In genomic region chr7:120856198-120856597, GRCh38 we compare ENCODE assay signal across 9 cellular contexts. TPM values are rescaled to one million over a fixed set of nuclear protein-coding genes. Genes with fewer than 3 reads are reported as not detected.
DNase-seq lines count a peak whose midpoint lies in the region; ATAC-seq and TF ChIP-seq lines count a peak whose summit lies in the region.
"Had no signal": no experiment of that assay in that cellular context is flagged by ENCODE, and none has a peak within 500 bp of the region (broad histone marks: within the 10 kb centered on the region; RNA-seq: fewer than 3 reads in every experiment).

No MANE protein-coding gene starts in this region.

- H3K36me3 ChIP-seq in DOHH2 (ENCODE audit: control insufficient read depth, low read length) (no peaks in the 10 kb centered on the region), NT2/D1 (ENCODE audit: insufficient read depth, insufficient read length, low read length) (no peaks in the 10 kb centered on the region), esophagus squamous epithelium (no peaks in the 10 kb centered on the region), trophoblast cell (ENCODE audit: control insufficient read depth in 1 of 2, insufficient read depth in 2 of 2, low read length in 2 of 2) (no peaks in the 10 kb centered on the region)
- H3K36me3 ChIP-seq: prostate gland had no signal

- no peak overlapping the region for H3K18ac ChIP-seq in trophoblast cell (ENCODE audit: low read length)

- H3K23ac ChIP-seq in trophoblast cell (ENCODE audit: low read length) = no peak overlapping the region

- no peaks in the 10 kb centered on the region for H3F3A ChIP-seq in DOHH2 (ENCODE audit: control insufficient read depth, insufficient read depth)

- no peak for TF ChIP-seq POLR2A in esophagus squamous epithelium (IDR thresholded peaks at IDR 0.05)

- H4K8ac ChIP-seq in trophoblast cell (ENCODE audit: low read depth, low read length) = no peak overlapping the region

- peaks cover 56% of the 10 kb centered on the region for H3K27me3 ChIP-seq in DOHH2 (ENCODE audit: control insufficient read depth, low read length)
- H3K27me3 ChIP-seq in NT2/D1 (ENCODE audit: insufficient read depth, insufficient read length) = no peaks in the 10 kb centered on the region
- H3K27me3 ChIP-seq in esophagus squamous epithelium = peaks cover 0 to 11% (median 0%) of the 10 kb centered on the region in 4 donors
- H3K27me3 ChIP-seq in trophoblast cell (ENCODE audit: insufficient read depth, low read length) = no peaks in the 10 kb centered on the region

- no peak for TF ChIP-seq CTCF in DOHH2 (IDR thresholded peaks at IDR 0.05; ENCODE audit: low read depth, low read length, poor library complexity, severe bottlenecking)
- no peak for TF ChIP-seq CTCF in esophagus squamous epithelium (IDR thresholded peaks at IDR 0.05)

- H3K9ac ChIP-seq in NT2/D1 (ENCODE audit: insufficient read length, low read depth) (no peak overlapping the region), trophoblast cell (ENCODE audit: low read length) (no peak overlapping the region)

- DNase-seq in NT2/D1 (ENCODE audit: low read depth, low spot score) (no peak), esophagus squamous epithelium (lab: John Stamatoyannopoulos, UW) (no peak), trophoblast cell (no peak), NCI-H2107 treated with DMSO at 0.1 percent for 48 hours (lab: John Stamatoyannopoulos, UW; ENCODE audit: unreplicated experiment) (no peak), EL (no peak)
- no peak for DNase-seq in central memory CD4-positive, alpha-beta T cell

- 69 to 76% methylated on average over 5 of the region's 5 CpGs for WGBS in esophagus squamous epithelium, 2 donors
- no CpG with 5 or more reads among the region's 5 CpGs for WGBS in trophoblast cell (ENCODE audit: extremely low coverage, insufficient coverage, insufficient read length)

- no peak for ATAC-seq in HG02759 (IDR thresholded peaks at IDR 0.05; ENCODE audit: unreplicated experiment)

- H3K9me3 ChIP-seq in DOHH2 (ENCODE audit: control insufficient read depth, insufficient read depth, low read length) (no peaks in the 10 kb centered on the region), NT2/D1 (ENCODE audit: insufficient read depth, low read length) (no peaks in the 10 kb centered on the region), esophagus squamous epithelium (no peaks in the 10 kb centered on the region), trophoblast cell (ENCODE audit: insufficient read depth, low read depth, low read length) (no peaks in the 10 kb centered on the region)
- H3K9me3 ChIP-seq: prostate gland had no signal

- no peak overlapping the region for H2BK120ac ChIP-seq in trophoblast cell (ENCODE audit: insufficient read depth, low read length, poor library complexity)

- H4K12ac ChIP-seq in trophoblast cell (ENCODE audit: low read depth, low read length) = no peak overlapping the region

- H3K27ac ChIP-seq in DOHH2 (ENCODE audit: low read depth, low read length) (no peak overlapping the region), esophagus squamous epithelium (no peak overlapping the region), trophoblast cell (ENCODE audit: low read depth, low read length) (no peak overlapping the region)

- H3K4me2 ChIP-seq in DOHH2 (ENCODE audit: low read length) (peak overlapping the region; percentile 69; the same call in 1 of the 2 replicates), trophoblast cell (ENCODE audit: low read length) (peak overlapping the region; percentile 81)

- no peaks in the 10 kb centered on the region for H3K9me2 ChIP-seq in DOHH2 (replicated peaks; ENCODE audit: control insufficient read depth, low read length)

- H4K20me1 ChIP-seq in DOHH2 (ENCODE audit: control insufficient read depth, insufficient read depth, low read depth, low read length) = no peaks in the 10 kb centered on the region

- H3K79me1 ChIP-seq in trophoblast cell (ENCODE audit: low read length) = peaks cover 9% of the 10 kb centered on the region

- H2AK5ac ChIP-seq in trophoblast cell (ENCODE audit: low read length) = no peak overlapping the region

- no peak overlapping the region for H2BK5ac ChIP-seq in trophoblast cell (ENCODE audit: low read depth, low read length, poor library complexity)

- no peak overlapping the region for H2BK12ac ChIP-seq in trophoblast cell (ENCODE audit: low read length)

- H3K79me2 ChIP-seq in DOHH2 (ENCODE audit: control insufficient read depth, low read length) (no peaks in the 10 kb centered on the region), trophoblast cell (ENCODE audit: control insufficient read depth, insufficient read depth, low read length, poor library complexity) (peaks cover 6% of the 10 kb centered on the region)

- H3K4me3 ChIP-seq in DOHH2 (ENCODE audit: low read length) (no peak overlapping the region), NT2/D1 (ENCODE audit: insufficient read length, low read depth) (peak overlapping the region; percentile 43), esophagus squamous epithelium (peak overlapping the region in 3 of 4 donors; percentile 69 to 77 (median 76)), trophoblast cell (ENCODE audit: low read depth, low read length) (no peak overlapping the region)

- H3K4ac ChIP-seq in trophoblast cell (ENCODE audit: low read depth, low read length) = no peak overlapping the region

- H2AFZ ChIP-seq in trophoblast cell (ENCODE audit: insufficient read depth, low read length, poor library complexity) = no peak overlapping the region

- H3K14ac ChIP-seq in trophoblast cell (ENCODE audit: low read length) = no peak overlapping the region

- no peak overlapping the region for H4K91ac ChIP-seq in trophoblast cell (ENCODE audit: low read depth, low read length)

- intact Hi-C loops in esophagus squamous epithelium (cut with DNase I) = no loop called here

- H3K4me1 ChIP-seq in DOHH2 (ENCODE audit: control insufficient read depth, low read length) (peaks cover 15% of the 10 kb centered on the region), NT2/D1 (ENCODE audit: insufficient read depth, insufficient read length) (no peaks in the 10 kb centered on the region), esophagus squamous epithelium (peaks cover 0 to 23% (median 0%) of the 10 kb centered on the region in 3 donors), trophoblast cell (ENCODE audit: control insufficient read depth in 1 of 2, insufficient read depth in 2 of 2, low read length in 2 of 2) (no peaks in the 10 kb centered on the region)
- H3K4me1 ChIP-seq: prostate gland had no signal

RNA-seq across cellular contexts. Expression of gene TSPAN12, which starts 1.7 kb away (rescaled TPM):
- total RNA-seq in esophagus squamous epithelium = 1 to 10 TPM; 1.3 to 9.0 (median 5.4) TPM
- 12.7 and 13.2 TPM in 2 replicates for polyA plus RNA-seq in trophoblast cell (2013)

Comparison
In these comparisons a context has a peak if more than half of its experiments do, and no peak if none do; other contexts are left out.
1. H3K4me3 ChIP-seq: peak in NT2/D1 (single experiment) and esophagus squamous epithelium (3 of 4); none in DOHH2 (single experiment) and trophoblast cell (single experiment).